ENCODE assay signal across 8 cellular contexts in the genomic region with DNA sequence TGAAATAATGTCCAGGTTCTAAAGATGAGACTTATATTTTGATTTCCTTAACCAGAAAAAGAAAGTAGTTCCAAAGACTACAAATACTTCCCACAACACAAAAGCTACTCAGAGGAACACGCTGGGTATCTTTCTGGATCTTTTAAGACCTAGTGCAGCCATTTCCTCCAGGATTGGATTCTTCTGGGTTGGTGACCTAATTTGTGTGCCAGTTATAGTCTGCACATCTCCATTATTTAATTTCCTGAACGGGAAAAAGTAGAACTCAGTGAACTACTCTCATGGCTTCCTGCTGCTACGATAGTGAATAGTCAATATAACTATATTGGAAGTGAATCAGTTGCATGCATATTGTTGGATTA. TPM values are rescaled to one million over a fixed set of nuclear protein-coding genes. Genes with fewer than 3 reads are reported as not detected.
DNase-seq lines count a peak whose midpoint lies in the region; ATAC-seq and TF ChIP-seq lines count a peak whose summit lies in the region.

No MANE protein-coding gene starts in this region.

- dilution Hi-C loops in mammary epithelial cell (cut with HindIII; ENCODE audit: low sequenced_read_pairs), result no loop called here

- ATAC-seq in stimulated activated naive CD8-positive, alpha-beta T cell treated with anti-CD3 and anti-CD28 coated beads, Interleukin-15, Interleukin-2, amounts not matched to agents 100 U/mL and 50 U/mL, for 24 hours, result no peak
- no peak for ATAC-seq in HG03469 (IDR thresholded peaks at IDR 0.05; ENCODE audit: unreplicated experiment)

- H3K9ac ChIP-seq in mammary epithelial cell (ENCODE audit: insufficient read depth, low read length) (peak overlapping the region; percentile 79), mucosa of stomach (ENCODE audit: low read length) (peak overlapping the region; percentile 96)

- BruUV-seq in mammary epithelial cell (replicated peaks; lab: Mats Ljungman, UMichigan), result no TSS peak

- CTCF ChIA-PET in mammary epithelial cell (lab: Charles Lee; ENCODE audit: low non-redundant PET), result no interaction called here

- H3K4me1 ChIP-seq in mammary epithelial cell (ENCODE audit: insufficient read depth, low read length) (peaks cover 21% of the 10 kb centered on the region), mucosa of stomach (ENCODE audit: control insufficient read depth, insufficient read depth, low read length) (peaks cover 25% of the 10 kb centered on the region)

- H3K9me3 ChIP-seq in mammary epithelial cell (replicated peaks; ENCODE audit: insufficient read depth, low read length), result no peaks in the 10 kb centered on the region
- no peaks in the 10 kb centered on the region for H3K9me3 ChIP-seq in mucosa of stomach (ENCODE audit: control insufficient read depth, low read length)

- DNase-seq in stimulated activated naive CD8-positive, alpha-beta T cell treated with anti-CD3 and anti-CD28 coated beads, Interleukin-15, Interleukin-2, amounts not matched to agents 100 U/mL and 50 U/mL, for 24 hours, result no peak
- no peak for DNase-seq in mammary epithelial cell
- no peak for DNase-seq in GOT3 (lab: John Stamatoyannopoulos, UW)
- no peak for DNase-seq in NCI-H146 (lab: John Stamatoyannopoulos, UW)
- DNase-seq in NCI-H1417 (lab: John Stamatoyannopoulos, UW), result no peak

- peaks cover 46% of the 10 kb centered on the region for H3K79me2 ChIP-seq in mammary epithelial cell (ENCODE audit: insufficient read depth, low read length)

- no peaks in the 10 kb centered on the region for H3K27me3 ChIP-seq in mammary epithelial cell (ENCODE audit: insufficient read depth, low read length)
- no peaks in the 10 kb centered on the region for H3K27me3 ChIP-seq in mucosa of stomach (ENCODE audit: control insufficient read depth, insufficient read depth, low read length)

- H4K20me1 ChIP-seq in mammary epithelial cell (ENCODE audit: insufficient read depth, low read length), result no peaks in the 10 kb centered on the region

- intact Hi-C loops in mammary epithelial cell (cut with micrococcal nuclease), result loop anchor here (5.0 to 10.0 kb wide), 2 partner anchors 198 to 221 kb away; a partner anchor contains a TSS

- H3K36me3 Mint-ChIP-seq in stimulated activated naive CD8-positive, alpha-beta T cell treated with anti-CD3 and anti-CD28 coated beads, Interleukin-15, Interleukin-2, amounts not matched to agents 100 ng/mL and 50 ng/mL, for 24 hours (ENCODE audit: low read depth), result peaks cover 20% of the 10 kb centered on the region

- no peak overlapping the region for H3K27ac Mint-ChIP-seq in stimulated activated naive CD8-positive, alpha-beta T cell treated with anti-CD3 and anti-CD28 coated beads, Interleukin-15, Interleukin-2, amounts not matched to agents 100 ng/mL and 50 ng/mL, for 24 hours

- H3K9me3 Mint-ChIP-seq in stimulated activated naive CD8-positive, alpha-beta T cell treated with anti-CD3 and anti-CD28 coated beads, Interleukin-15, Interleukin-2, amounts not matched to agents 100 ng/mL and 50 ng/mL, for 24 hours, result no peaks in the 10 kb centered on the region

- H3K4me1 Mint-ChIP-seq in stimulated activated naive CD8-positive, alpha-beta T cell treated with anti-CD3 and anti-CD28 coated beads, Interleukin-15, Interleukin-2, amounts not matched to agents 100 ng/mL and 50 ng/mL, for 24 hours (ENCODE audit: low read depth), result peaks cover 46% of the 10 kb centered on the region

- H3K27ac ChIP-seq in mammary epithelial cell (ENCODE audit: insufficient read depth, low read depth, low read length), result peak overlapping the region; percentile 81

- H2AFZ ChIP-seq in mammary epithelial cell (ENCODE audit: low read depth, low read length), result peak overlapping the region; percentile 94

- H3K36me3 ChIP-seq in mammary epithelial cell (ENCODE audit: insufficient read depth, low read length), result peaks cover 6% of the 10 kb centered on the region
- no peaks in the 10 kb centered on the region for H3K36me3 ChIP-seq in mucosa of stomach (ENCODE audit: control insufficient read depth, insufficient read depth, low read length)

- peak overlapping the region; percentile 94 for H3K4me2 ChIP-seq in mammary epithelial cell (ENCODE audit: insufficient read depth, low read depth, low read length)

- peak overlapping the region; percentile 97 to 100 (median 100) for H3K4me3 ChIP-seq in mammary epithelial cell (replicated peaks in 1 of 3; ENCODE audit: insufficient read depth in 1 of 3, low read depth in 2 of 3, low read length in 3 of 3)
- peak overlapping the region; percentile 85 for H3K4me3 ChIP-seq in mucosa of stomach (ENCODE audit: low read length)

- in situ Hi-C loops in mammary epithelial cell (cut with MboI; ENCODE audit: low sequenced_read_pairs in 2 of 2), result no loop called here

- H3K4me3 Mint-ChIP-seq in stimulated activated naive CD8-positive, alpha-beta T cell treated with anti-CD3 and anti-CD28 coated beads, Interleukin-15, Interleukin-2, amounts not matched to agents 100 ng/mL and 50 ng/mL, for 24 hours, result peak overlapping the region; percentile 90

- WGBS in mammary epithelial cell (ENCODE audit: low coverage, missing lambda C conversion rate), result 5% methylated on average over 3 of the region's 3 CpGs

- TF ChIP-seq CTCF in mammary epithelial cell (conservative IDR thresholded peaks at IDR 0.05 in 1 of 2, IDR thresholded peaks at IDR 0.05 in 1 of 2; ENCODE audit: extremely low read depth in 1 of 2, insufficient read depth in 1 of 2, low read depth in 1 of 2, low read length in 2 of 2), result no peak

- H3K27me3 Mint-ChIP-seq in stimulated activated naive CD8-positive, alpha-beta T cell treated with anti-CD3 and anti-CD28 coated beads, Interleukin-15, Interleukin-2, amounts not matched to agents 100 ng/mL and 50 ng/mL, for 24 hours, result no peaks in the 10 kb centered on the region

RNA-seq across cellular contexts. Expression of a gene that starts 1.5 kb away (rescaled TPM):
- total RNA-seq in mammary epithelial cell, result 10 to 100 TPM; 35.0 to 51.7 TPM
- polyA plus RNA-seq in mammary epithelial cell, result 10.8 TPM
- polyA minus RNA-seq in mammary epithelial cell, result 22.3 TPM
